27 cellular contexts compared by ENCODE assay signal in genomic region chr4:102445213-102445612, GRCh38.
"Had no signal": no experiment of that assay in that cellular context is flagged by ENCODE, and none has a peak within 500 bp of the region (broad histone marks: within the 10 kb centered on the region; RNA-seq: fewer than 3 reads in every experiment).

No MANE protein-coding gene starts in this region.

- H3K4me3 ChIP-seq: stomach, suprapubic skin, testis, thoracic aorta, thyroid gland, tibial artery, tibial nerve, transverse colon, upper lobe of left lung, upper lobe of right lung, uterus, vagina had no signal

- ATAC-seq: stimulated activated effector memory CD8-positive, alpha-beta T cell treated with anti-CD3 and anti-CD28 coated beads, Interleukin-12 subunit alpha, Interleukin-12 subunit beta, amount 100 ng/mL, for 72 hours; stimulated activated memory B cell treated with anti-CD40 and anti-IgM and Interleukin-4, amounts not matched to agents 10 μg/mL and 1 μg/mL and 100 μg/mL, for 72 hours; stimulated activated naive B cell treated with anti-CD40 and anti-IgM and Interleukin-4, amounts not matched to agents 10 μg/mL and 1 μg/mL and 100 μg/mL, for 72 hours; stimulated activated naive CD8-positive, alpha-beta T cell treated with anti-CD3 and anti-CD28 coated beads, Interleukin-15, amount 100 ng/mL, for 72 hours; stimulated activated naive CD8-positive, alpha-beta T cell treated with anti-CD3 and anti-CD28 coated beads, Interleukin-15, Interleukin-2, amounts not matched to agents 100 U/mL and 50 U/mL, for 24 hours; upper lobe of right lung had no signal

- H3K9me3 ChIP-seq: stomach, suprapubic skin, testis, thoracic aorta, thyroid gland, tibial artery, tibial nerve, transverse colon, upper lobe of left lung, upper lobe of right lung, uterus, vagina had no signal

- H3K36me3 ChIP-seq: stomach, suprapubic skin, thoracic aorta, thyroid gland, tibial artery, tibial nerve, transverse colon, upper lobe of left lung, upper lobe of right lung, uterus, vagina had no signal

- H3K27ac ChIP-seq: stomach, suprapubic skin, testis, thoracic aorta, thyroid gland, tibial artery, tibial nerve, transverse colon, upper lobe of left lung, upper lobe of right lung, uterus, vagina had no signal

- H3K27me3 ChIP-seq: stomach, suprapubic skin, testis, thyroid gland, tibial artery, tibial nerve, transverse colon, upper lobe of left lung, upper lobe of right lung, uterus, vagina had no signal

- DNase-seq: stimulated activated CD4-positive, alpha-beta T cell treated with anti-CD3 and anti-CD28 coated beads, Interleukin-2, amount 100 ng/mL, for 48 hours; stimulated activated CD4-positive, alpha-beta T cell treated with anti-CD3 and anti-CD28 coated beads, Interleukin-4, amount 100 ng/mL, for 1 hour; stimulated activated CD4-positive, alpha-beta T cell treated with anti-CD3 and anti-CD28 coated beads, Interleukin-4, amount 100 ng/mL, for 24 hours; stimulated activated CD4-positive, alpha-beta T cell treated with anti-CD3 and anti-CD28 coated beads, Interleukin-4, amount 100 ng/mL, for 4 hours; stimulated activated CD8-positive, alpha-beta memory T cell treated with anti-CD3 and anti-CD28 coated beads, Interleukin-4, amount 100 ng/mL, for 48 hours; stimulated activated naive B cell treated with anti-CD40 and anti-IgM and Interleukin-4, amounts not matched to agents 10 μg/mL and 1 μg/mL and 100 μg/mL, for 72 hours; stimulated activated naive CD4-positive, alpha-beta T cell; stimulated activated naive CD4-positive, alpha-beta T cell treated with Interleukin-2 at 50 U/mL for 16 hours; stimulated activated naive CD8-positive, alpha-beta T cell treated with anti-CD3 and anti-CD28 coated beads, Interleukin-15, amount 100 ng/mL, for 72 hours; stimulated activated naive CD8-positive, alpha-beta T cell treated with anti-CD3 and anti-CD28 coated beads, Interleukin-15, Interleukin-2, amounts not matched to agents 100 U/mL and 50 U/mL, for 24 hours; stomach; substantia nigra; testis; thyroid gland; tibial artery; transverse colon; trophoblast cell; upper lobe of left lung; upper lobe of right lung; uterus had no signal

- FAIRE-seq: urothelium cell line had no signal

- H3K4me1 ChIP-seq: suprapubic skin, testis, thyroid gland, tibial artery, upper lobe of right lung, uterus, vagina had no signal
